ENCODE assay signal across 8 cellular contexts in the genomic region with DNA sequence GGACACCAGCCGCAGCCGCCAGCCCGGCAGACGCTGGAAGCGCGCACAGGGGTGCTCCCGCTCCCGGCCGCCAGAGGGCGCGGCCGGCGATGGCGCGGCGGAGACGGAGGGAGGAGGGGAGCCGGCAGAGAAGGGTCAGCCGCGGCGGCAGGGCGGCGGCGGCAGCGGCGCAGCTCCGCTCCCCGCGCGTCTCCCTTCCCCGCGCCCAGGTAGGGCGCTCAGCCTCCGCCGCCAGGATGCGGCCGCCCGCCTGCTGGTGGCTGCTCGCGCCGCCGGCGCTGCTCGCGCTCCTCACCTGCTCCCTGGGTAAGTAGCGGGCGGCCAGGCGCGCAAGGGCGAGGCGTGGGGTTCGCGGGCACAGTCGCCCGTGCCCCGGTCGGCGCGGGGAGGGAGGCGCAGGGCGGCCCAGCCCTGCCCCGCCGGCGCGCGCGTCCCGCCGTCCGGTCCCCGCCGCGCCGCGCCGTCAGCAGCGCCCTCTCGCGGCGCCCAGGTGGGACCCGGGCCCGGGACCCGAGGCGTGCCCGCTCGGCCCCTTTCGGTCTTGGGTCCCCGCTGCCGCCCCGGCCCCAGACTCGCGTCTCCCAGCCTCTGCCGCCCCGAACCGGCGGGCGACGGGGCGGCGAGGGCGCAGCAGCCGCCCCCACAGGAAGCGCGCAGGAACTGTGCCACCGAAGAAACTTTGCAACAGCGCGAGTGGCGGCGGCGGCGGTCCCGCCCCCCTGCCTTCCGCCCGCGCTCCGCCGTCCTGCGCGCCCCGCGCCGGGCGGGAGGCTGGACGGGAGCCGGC. TPM values are rescaled to one million over a fixed set of nuclear protein-coding genes. Genes with fewer than 3 reads are reported as not detected.
A peak's percentile ranks its signal among the peaks of the same experiment; 100 is the strongest.
DNase-seq lines count a peak whose midpoint lies in the region; ATAC-seq lines count a peak whose summit lies in the region.

A gene (plus strand): TSS at position 127 of the 787 bp plus-strand sequence. CDS start 110 bp downstream, at position 237.

- peak within 1 kb of the TSS; percentile 76 for H3K27ac ChIP-seq in muscle layer of colon (ENCODE audit: low read depth, low read length)

- ATAC-seq in GM19468 (IDR thresholded peaks at IDR 0.05; ENCODE audit: extremely low read depth, unreplicated experiment) = peak; percentile 85
- peak; percentile 86 to 88 for ATAC-seq in activated T-cell treated with anti-CD3 and anti-CD28 coated beads, Interleukin-2, amount 50 U/mL, for 4 hours
- ATAC-seq in esophagus mucosa = peak; percentile 91

- no peaks in the 10 kb centered on the region for H3K36me3 ChIP-seq in muscle layer of colon (ENCODE audit: insufficient read depth, low read length)

- peak within 1 kb of the TSS; percentile 53 to 54 for H3K4me3 ChIP-seq in muscle layer of colon (ENCODE audit: low read depth in 1 of 2, low read length in 2 of 2)

- H3K4me3 Mint-ChIP-seq in activated T-cell treated with anti-CD3 and anti-CD28 coated beads, Interleukin-2, amount 50 U/mL, for 4 hours = peak within 1 kb of the TSS; percentile 81

- peaks cover 23% of the 10 kb centered on the region for H3K4me1 Mint-ChIP-seq in activated T-cell treated with anti-CD3 and anti-CD28 coated beads, Interleukin-2, amount 50 U/mL, for 4 hours (ENCODE audit: low read depth)

- DNase-seq in CMK (ENCODE audit: low read depth) = peak; percentile 26
- DNase-seq in HPDE6-E6E7 (ENCODE audit: extremely low spot score) = peak; percentile 34
- peak; percentile 76 for DNase-seq in OCI-M1 (lab: John Stamatoyannopoulos, UW)
- peak; percentile 74 for DNase-seq in activated T-cell treated with anti-CD3 and anti-CD28 coated beads, Interleukin-2, amount 50 U/mL, for 4 hours
- DNase-seq in stimulated activated CD8-positive, alpha-beta memory T cell treated with anti-CD3 and anti-CD28 coated beads, Interleukin-7, amount 100 ng/mL, for 1 hour (ENCODE audit: low read depth in 2 of 2) = peak; percentile 66 to 68

- peak within 1 kb of the TSS; percentile 21 for H3K9ac ChIP-seq in muscle layer of colon (ENCODE audit: low read length)

- no peaks in the 10 kb centered on the region for H3K27me3 ChIP-seq in muscle layer of colon (ENCODE audit: control insufficient read depth in 1 of 2, insufficient read depth in 2 of 2, low read length in 2 of 2)

- peaks cover 5% of the 10 kb centered on the region for H3K4me1 ChIP-seq in muscle layer of colon (ENCODE audit: insufficient read depth, low read length)

- no peaks in the 10 kb centered on the region for H3K9me3 Mint-ChIP-seq in activated T-cell treated with anti-CD3 and anti-CD28 coated beads, Interleukin-2, amount 50 U/mL, for 4 hours

- H3K36me3 Mint-ChIP-seq in activated T-cell treated with anti-CD3 and anti-CD28 coated beads, Interleukin-2, amount 50 U/mL, for 4 hours (ENCODE audit: insufficient read depth) = no peaks in the 10 kb centered on the region

- no peaks in the 10 kb centered on the region for H3K9me3 ChIP-seq in muscle layer of colon (ENCODE audit: low read length)

- H3K27me3 Mint-ChIP-seq in activated T-cell treated with anti-CD3 and anti-CD28 coated beads, Interleukin-2, amount 50 U/mL, for 4 hours (ENCODE audit: low read depth) = no peaks in the 10 kb centered on the region

RNA-seq across cellular contexts. Expression of the gene that starts here (rescaled TPM):
- 1 to 10 TPM; 3.7 to 4.1 (median 3.9) TPM for total RNA-seq in activated T-cell treated with anti-CD3 and anti-CD28 coated beads, Interleukin-2, amount 50 U/mL, for 4 hours
- 3.6 TPM for total RNA-seq in esophagus mucosa

Comparison
In these comparisons a context has a peak if more than half of its experiments do, and no peak if none do; other contexts are left out.
1. Peak in every context shown above with its lines: DNase-seq, ATAC-seq, H3K4me3 ChIP-seq and H3K27ac ChIP-seq.
2. DNase-seq: peak in every context shown above with its lines; median percentile 76 in OCI-M1; 74 in activated T-cell treated with anti-CD3 and anti-CD28 coated beads, Interleukin-2, amount 50 U/mL, for 4 hours; 67 in stimulated activated CD8-positive, alpha-beta memory T cell treated with anti-CD3 and anti-CD28 coated beads, Interleukin-7, amount 100 ng/mL, for 1 hour; 34 in HPDE6-E6E7; 26 in CMK.